ENCODE assay signal across 13 cellular contexts in genomic region chr9:94951591-94952115, GRCh38.
DNase-seq lines count a peak whose midpoint lies in the region; ATAC-seq and TF ChIP-seq lines count a peak whose summit lies in the region.
"Had no signal": no experiment of that assay in that cellular context is flagged by ENCODE, and none has a peak within 500 bp of the region (broad histone marks: within the 10 kb centered on the region; RNA-seq: fewer than 3 reads in every experiment).

No MANE protein-coding gene starts in this region.

- no peak overlapping the region for H3K4me2 ChIP-seq in neuronal stem cell (ENCODE audit: insufficient read depth, low read length, poor library complexity, severe bottlenecking)

- H2BK120ac ChIP-seq in neuronal stem cell (ENCODE audit: low read depth, low read length), result no peak overlapping the region

- H3K18ac ChIP-seq in neuronal stem cell (ENCODE audit: low read length), result no peak overlapping the region

- DNase-seq in cardiac muscle cell (ENCODE audit: low read depth in 1 of 2, low spot score in 1 of 2) (no peak), Right ventricle myocardium inferior (ENCODE audit: missing footprints) (no peak), heart right ventricle (no peak), G401 (ENCODE audit: low spot score) (no peak), neuronal stem cell (ENCODE audit: low spot score) (no peak), NCI-H1105 treated with DMSO at 0.1 percent for 48 hours (lab: John Stamatoyannopoulos, UW) (no peak)
- DNase-seq: activated CD4-positive, alpha-beta T cell treated with anti-CD3 and anti-CD28 coated beads, Interleukin-2, amount 50 U/mL, for 1 hour; activated naive CD4-positive, alpha-beta T cell treated with anti-CD3 and anti-CD28 coated beads, Interleukin-2, amount 50 U/mL, for 16 hours; effector CD8-positive, alpha-beta T cell; NCI-H524 treated with DMSO at 0.1 percent for 48 hours had no signal

- no peak overlapping the region for H4K8ac ChIP-seq in neuronal stem cell (ENCODE audit: low read depth, low read length)

- H3K4me1 ChIP-seq in cardiac muscle cell (ENCODE audit: low read depth) (peaks cover 39% of the 10 kb centered on the region), heart right ventricle (peaks cover 7 to 59% (median 52%) of the 10 kb centered on the region in 9 donors), neuronal stem cell (ENCODE audit: control insufficient read depth in 2 of 2, insufficient read depth in 1 of 2, low read depth in 1 of 2, low read length in 2 of 2) (peaks cover 10 to 16% of the 10 kb centered on the region in 2 donors)

- H3K27me3 Mint-ChIP-seq in nephron (ENCODE audit: low read depth), result no peaks in the 10 kb centered on the region
- H3K27me3 Mint-ChIP-seq: stimulated activated memory B cell treated with anti-CD40 and anti-IgM and Interleukin-4, amounts not matched to agents 10 μg/mL and 1 μg/mL and 100 μg/mL, for 72 hours had no signal

- no peak overlapping the region for H3K14ac ChIP-seq in neuronal stem cell (ENCODE audit: low read length)

- H3K4me3 ChIP-seq in cardiac muscle cell (no peak overlapping the region), heart right ventricle (no peak overlapping the region), neuronal stem cell (ENCODE audit: low read length in 2 of 2) (no peak overlapping the region)

- no peak overlapping the region for H2BK15ac ChIP-seq in neuronal stem cell (ENCODE audit: low read length)

- no peak overlapping the region for H2BK12ac ChIP-seq in neuronal stem cell (ENCODE audit: low read length)

- ATAC-seq in Right ventricle myocardium inferior, result no peak
- ATAC-seq in heart right ventricle, result peak in 6 of 8 donors; percentile 4 to 40 (median 26)
- ATAC-seq in GM21381 (IDR thresholded peaks at IDR 0.05; ENCODE audit: unreplicated experiment), result no peak

- H3K4ac ChIP-seq in neuronal stem cell (ENCODE audit: low read length), result no peak overlapping the region

- peaks cover 22% of the 10 kb centered on the region for H3K36me3 Mint-ChIP-seq in nephron (ENCODE audit: low read depth)

- no peak overlapping the region for H3K4me3 Mint-ChIP-seq in nephron
- H3K4me3 Mint-ChIP-seq: stimulated activated memory B cell treated with anti-CD40 and anti-IgM and Interleukin-4, amounts not matched to agents 10 μg/mL and 1 μg/mL and 100 μg/mL, for 72 hours had no signal

- no peak overlapping the region for H3K23ac ChIP-seq in neuronal stem cell (ENCODE audit: low read depth, low read length, poor library complexity)

- intact Hi-C loops in Right ventricle myocardium inferior (cut with DNase I), result loop anchor here (2.0 to 5.0 kb wide), 2 partner anchors 45 to 84 kb away; no protein-coding TSS in a partner anchor
- intact Hi-C loops in heart right ventricle (cut with DNase I), result loop anchor here in 4 of 10 donors (1.0 to 5.0 kb wide), 4 partner anchors 51 to 79 kb away; no protein-coding TSS in a partner anchor

- H3K27me3 ChIP-seq in cardiac muscle cell (no peaks in the 10 kb centered on the region), heart right ventricle (no peaks in the 10 kb centered on the region), neuronal stem cell (ENCODE audit: control insufficient read depth in 3 of 3, insufficient read depth in 3 of 3, low read depth in 1 of 3, low read length in 3 of 3) (no peaks in the 10 kb centered on the region)

- H3K27ac ChIP-seq in cardiac muscle cell (peak overlapping the region; percentile 74), heart right ventricle (peak overlapping the region in 9 of 10 donors; percentile 33 to 92 (median 78)), neuronal stem cell (replicated peaks; ENCODE audit: low read length) (no peak overlapping the region)

- WGBS in heart right ventricle, 2 donors, result 51 to 53% methylated on average over 3 of the region's 3 CpGs
- no CpG with 5 or more reads among the region's 3 CpGs for WGBS in neuronal stem cell (ENCODE audit: extremely low coverage in 2 of 2, insufficient read length in 2 of 2, insufficient replicate concordance in 1 of 2), 2 donors

- no peak overlapping the region for H2AK5ac ChIP-seq in neuronal stem cell (ENCODE audit: low read depth, low read length)

- no peak overlapping the region for H2BK5ac ChIP-seq in neuronal stem cell (ENCODE audit: low read length)

- H2AFZ ChIP-seq in neuronal stem cell (ENCODE audit: low read length), result no peak overlapping the region

- H4K91ac ChIP-seq in neuronal stem cell (ENCODE audit: low read depth, low read length, poor library complexity), result no peak overlapping the region

- H3K27ac Mint-ChIP-seq in nephron, result peak overlapping the region in 2 of 3 experiments; percentile 38 to 82
- H3K27ac Mint-ChIP-seq: stimulated activated memory B cell treated with anti-CD40 and anti-IgM and Interleukin-4, amounts not matched to agents 10 μg/mL and 1 μg/mL and 100 μg/mL, for 72 hours had no signal

- H3K79me1 ChIP-seq in neuronal stem cell (ENCODE audit: low read depth, low read length), result no peaks in the 10 kb centered on the region

- peaks cover 57% of the 10 kb centered on the region for H3K4me1 Mint-ChIP-seq in nephron

- in situ Hi-C loops in G401 (cut with HindIII; ENCODE audit: low sequenced_read_pairs), result no loop called here

- TF ChIP-seq CTCF in cardiac muscle cell (IDR thresholded peaks at IDR 0.05; ENCODE audit: low read depth, low read length), result no peak
- TF ChIP-seq CTCF in heart right ventricle (IDR thresholded peaks at IDR 0.05), result no peak
- no peak for TF ChIP-seq CTCF in nephron (IDR thresholded peaks at IDR 0.05; ENCODE audit: unreplicated experiment in 3 of 3)

- H3K9me3 ChIP-seq in cardiac muscle cell (ENCODE audit: low read depth), result no peaks in the 10 kb centered on the region
- no peaks in the 10 kb centered on the region for H3K9me3 ChIP-seq in heart right ventricle
- H3K9me3 ChIP-seq in neuronal stem cell (replicated peaks in 1 of 2; ENCODE audit: control insufficient read depth in 2 of 2, insufficient read depth in 1 of 2, low read depth in 1 of 2, low read length in 2 of 2), result no peaks in the 10 kb centered on the region

- no peaks in the 10 kb centered on the region for H3K9me3 Mint-ChIP-seq in nephron
- H3K9me3 Mint-ChIP-seq: stimulated activated memory B cell treated with anti-CD40 and anti-IgM and Interleukin-4, amounts not matched to agents 10 μg/mL and 1 μg/mL and 100 μg/mL, for 72 hours had no signal

- no peaks in the 10 kb centered on the region for H3K36me3 ChIP-seq in cardiac muscle cell
- peaks cover 0 to 17% (median 0%) of the 10 kb centered on the region in 9 donors for H3K36me3 ChIP-seq in heart right ventricle
- H3K36me3 ChIP-seq in neuronal stem cell (replicated peaks in 1 of 2; ENCODE audit: control insufficient read depth in 2 of 2, insufficient read depth in 2 of 2, low read length in 2 of 2), result peaks cover 0 to 16% of the 10 kb centered on the region in 2 donors

- H3K9ac ChIP-seq in neuronal stem cell (ENCODE audit: low read depth, low read length, poor library complexity), result no peak overlapping the region

Comparison
In these comparisons a context has a peak if more than half of its experiments do, and no peak if none do; other contexts are left out.
1. ATAC-seq: peak in heart right ventricle (6 of 8); none in Right ventricle myocardium inferior (single experiment) and GM21381 (single experiment).